Comparison of ENCODE assay signal across 9 cellular contexts in the genomic region with DNA sequence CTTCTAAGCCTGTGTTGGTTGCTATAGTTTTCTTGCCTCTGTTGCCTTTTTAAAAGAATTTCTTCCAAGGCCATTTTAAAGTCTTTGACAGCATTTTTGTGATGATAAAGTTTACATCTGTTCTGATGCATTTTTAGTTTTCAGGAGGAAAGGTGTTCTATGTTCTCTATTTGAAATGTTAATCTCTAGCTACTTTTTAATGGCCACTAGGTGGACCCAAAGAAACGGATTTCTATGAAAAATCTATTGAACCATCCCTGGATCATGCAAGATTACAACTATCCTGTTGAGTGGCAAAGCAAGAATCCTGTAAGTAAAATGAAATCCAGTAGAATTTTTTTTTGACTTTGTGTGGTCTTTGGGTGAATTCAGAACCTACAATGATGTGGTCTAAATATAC.
A peak's percentile ranks its signal among the peaks of the same experiment; 100 is the strongest.
DNase-seq lines count a peak whose midpoint lies in the region; ATAC-seq and TF ChIP-seq lines count a peak whose summit lies in the region.
"Had no signal": no experiment of that assay in that cellular context is flagged by ENCODE, and none has a peak within 500 bp of the region (broad histone marks: within the 10 kb centered on the region; RNA-seq: fewer than 3 reads in every experiment).

No MANE protein-coding gene starts in this region.

- H3K4me3 ChIP-seq in DND-41 (ENCODE audit: low read depth in 1 of 2, low read length in 2 of 2) (no peak overlapping the region), ascending aorta (no peak overlapping the region), liver (ENCODE audit: low read depth in 1 of 3, low read length in 3 of 3) (no peak overlapping the region), MG63 (no peak overlapping the region)
- H3K4me3 ChIP-seq: SJCRH30 had no signal

- H3K36me3 Mint-ChIP-seq in activated naive CD4-positive, alpha-beta T cell treated with anti-CD3 and anti-CD28 coated beads, Interleukin-2, amount 50 U/mL, for 72 hours: no peaks in the 10 kb centered on the region

- no peaks in the 10 kb centered on the region for H3K9me3 ChIP-seq in DND-41 (ENCODE audit: insufficient read depth, low read length, severe bottlenecking)
- no peaks in the 10 kb centered on the region for H3K9me3 ChIP-seq in ascending aorta
- no peaks in the 10 kb centered on the region for H3K9me3 ChIP-seq in liver (ENCODE audit: control insufficient read depth in 4 of 4, low read length in 3 of 4)
- H3K9me3 ChIP-seq in MG63: no peaks in the 10 kb centered on the region
- H3K9me3 ChIP-seq: SJCRH30 had no signal

- H3K4me2 ChIP-seq in DND-41 (ENCODE audit: insufficient read depth, low read length): no peak overlapping the region

- DNase-seq in DND-41: no peak
- DNase-seq in LHCN-M2 (ENCODE audit: low read depth): peak; percentile 33
- no peak for DNase-seq in ascending aorta (ENCODE audit: low spot score in 2 of 2)
- no peak for DNase-seq in activated naive CD4-positive, alpha-beta T cell treated with anti-CD3 and anti-CD28 coated beads, Interleukin-2, amount 50 U/mL, for 72 hours (ENCODE audit: low spot score in 2 of 2)
- DNase-seq in MG63: no peak
- DNase-seq in HPDE6-E6E7 (ENCODE audit: extremely low spot score): no peak

- TF ChIP-seq RAD21 in liver (IDR thresholded peaks at IDR 0.05): peak; percentile 74

- H3K4me1 ChIP-seq in DND-41 (ENCODE audit: insufficient read depth, low read length) (no peaks in the 10 kb centered on the region), ascending aorta (no peaks in the 10 kb centered on the region), liver (ENCODE audit: control insufficient read depth in 4 of 4, insufficient read depth in 4 of 4, low read length in 3 of 4) (no peaks in the 10 kb centered on the region)
- H3K4me1 ChIP-seq: SJCRH30 had no signal

- no peaks in the 10 kb centered on the region for H3K27me3 ChIP-seq in DND-41 (ENCODE audit: insufficient read depth, low read length, poor library complexity)
- H3K27me3 ChIP-seq in ascending aorta: no peaks in the 10 kb centered on the region
- H3K27me3 ChIP-seq in liver (ENCODE audit: control insufficient read depth in 4 of 4, insufficient read depth in 4 of 4, low read length in 3 of 4): no peaks in the 10 kb centered on the region
- H3K27me3 ChIP-seq in MG63: no peaks in the 10 kb centered on the region
- H3K27me3 ChIP-seq: SJCRH30 had no signal

- H3K9me3 Mint-ChIP-seq in activated naive CD4-positive, alpha-beta T cell treated with anti-CD3 and anti-CD28 coated beads, Interleukin-2, amount 50 U/mL, for 72 hours: no peaks in the 10 kb centered on the region

- ATAC-seq in DND-41 (ENCODE audit: insufficient read depth, low read depth): peak; percentile 35; the same call in 1 of the 3 replicates
- no peak for ATAC-seq in activated naive CD4-positive, alpha-beta T cell treated with anti-CD3 and anti-CD28 coated beads, Interleukin-2, amount 50 U/mL, for 72 hours
- ATAC-seq in GM19467 (IDR thresholded peaks at IDR 0.05; ENCODE audit: unreplicated experiment): no peak

- no peak overlapping the region for H3K27ac ChIP-seq in DND-41 (ENCODE audit: low read length)
- H3K27ac ChIP-seq in ascending aorta: no peak overlapping the region
- no peak overlapping the region for H3K27ac ChIP-seq in liver (ENCODE audit: low read depth in 1 of 2, low read length in 2 of 2)
- H3K27ac ChIP-seq: SJCRH30 had no signal

- TF ChIP-seq CTCF in DND-41 (IDR thresholded peaks at IDR 0.05; ENCODE audit: borderline replicate concordance, extremely low read depth, low read length, poor library complexity, severe bottlenecking) (peak; percentile 50), ascending aorta (IDR thresholded peaks at IDR 0.05) (peak in 2 of 3 experiments; percentile 5 to 36), liver (IDR thresholded peaks at IDR 0.05; ENCODE audit: low read depth, low read length, missing input control) (peak; percentile 41)

- WGBS in liver: 6% methylated on average over 1 of the region's 1 CpG

- peaks cover 73% of the 10 kb centered on the region for H3K36me3 ChIP-seq in DND-41 (ENCODE audit: insufficient read depth, low read length)
- H3K36me3 ChIP-seq in ascending aorta: no peaks in the 10 kb centered on the region
- no peaks in the 10 kb centered on the region for H3K36me3 ChIP-seq in liver (ENCODE audit: control insufficient read depth in 4 of 4, insufficient read depth in 3 of 4, low read depth in 1 of 4, low read length in 3 of 4)
- H3K36me3 ChIP-seq in MG63: peaks cover 87% of the 10 kb centered on the region

- H3K27ac Mint-ChIP-seq in activated naive CD4-positive, alpha-beta T cell treated with anti-CD3 and anti-CD28 coated beads, Interleukin-2, amount 50 U/mL, for 72 hours: no peak overlapping the region

- intact Hi-C loops in ascending aorta (cut with DNase I): no loop called here

- H3K9ac ChIP-seq in DND-41 (ENCODE audit: low read depth, low read length) (no peak overlapping the region), liver (ENCODE audit: low read depth in 1 of 2, low read length in 2 of 2) (no peak overlapping the region)

- no peak overlapping the region for H2AFZ ChIP-seq in DND-41 (ENCODE audit: low read depth, low read length)

- peaks cover 16% of the 10 kb centered on the region; the same call in 1 of the 2 replicates for H3K79me2 ChIP-seq in DND-41 (ENCODE audit: insufficient read depth, low read length)

- H4K20me1 ChIP-seq in DND-41 (ENCODE audit: insufficient read depth, low read length): peaks cover 2% of the 10 kb centered on the region; the same call in 1 of the 2 replicates

TF ChIP-seq in liver, 16 proteins besides CTCF, POLR2A, EP300 and RAD21:
- no peak for TF ChIP-seq HNF4A (conservative IDR thresholded peaks at IDR 0.05)
- TF ChIP-seq, protein P1, sequence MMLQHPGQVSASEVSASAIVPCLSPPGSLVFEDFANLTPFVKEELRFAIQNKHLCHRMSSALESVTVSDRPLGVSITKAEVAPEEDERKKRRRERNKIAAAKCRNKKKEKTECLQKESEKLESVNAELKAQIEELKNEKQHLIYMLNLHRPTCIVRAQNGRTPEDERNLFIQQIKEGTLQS (IDR thresholded peaks at IDR 0.05): no peak
- TF ChIP-seq, protein P2, sequence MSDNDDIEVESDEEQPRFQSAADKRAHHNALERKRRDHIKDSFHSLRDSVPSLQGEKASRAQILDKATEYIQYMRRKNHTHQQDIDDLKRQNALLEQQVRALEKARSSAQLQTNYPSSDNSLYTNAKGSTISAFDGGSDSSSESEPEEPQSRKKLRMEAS (IDR thresholded peaks at IDR 0.05): no peak
- no peak for TF ChIP-seq RXRA (IDR thresholded peaks at IDR 0.05)
- TF ChIP-seq GABPA (IDR thresholded peaks at IDR 0.05 in 1 of 2, conservative IDR thresholded peaks at IDR 0.05 in 1 of 2): no peak
- TF ChIP-seq, protein P3, sequence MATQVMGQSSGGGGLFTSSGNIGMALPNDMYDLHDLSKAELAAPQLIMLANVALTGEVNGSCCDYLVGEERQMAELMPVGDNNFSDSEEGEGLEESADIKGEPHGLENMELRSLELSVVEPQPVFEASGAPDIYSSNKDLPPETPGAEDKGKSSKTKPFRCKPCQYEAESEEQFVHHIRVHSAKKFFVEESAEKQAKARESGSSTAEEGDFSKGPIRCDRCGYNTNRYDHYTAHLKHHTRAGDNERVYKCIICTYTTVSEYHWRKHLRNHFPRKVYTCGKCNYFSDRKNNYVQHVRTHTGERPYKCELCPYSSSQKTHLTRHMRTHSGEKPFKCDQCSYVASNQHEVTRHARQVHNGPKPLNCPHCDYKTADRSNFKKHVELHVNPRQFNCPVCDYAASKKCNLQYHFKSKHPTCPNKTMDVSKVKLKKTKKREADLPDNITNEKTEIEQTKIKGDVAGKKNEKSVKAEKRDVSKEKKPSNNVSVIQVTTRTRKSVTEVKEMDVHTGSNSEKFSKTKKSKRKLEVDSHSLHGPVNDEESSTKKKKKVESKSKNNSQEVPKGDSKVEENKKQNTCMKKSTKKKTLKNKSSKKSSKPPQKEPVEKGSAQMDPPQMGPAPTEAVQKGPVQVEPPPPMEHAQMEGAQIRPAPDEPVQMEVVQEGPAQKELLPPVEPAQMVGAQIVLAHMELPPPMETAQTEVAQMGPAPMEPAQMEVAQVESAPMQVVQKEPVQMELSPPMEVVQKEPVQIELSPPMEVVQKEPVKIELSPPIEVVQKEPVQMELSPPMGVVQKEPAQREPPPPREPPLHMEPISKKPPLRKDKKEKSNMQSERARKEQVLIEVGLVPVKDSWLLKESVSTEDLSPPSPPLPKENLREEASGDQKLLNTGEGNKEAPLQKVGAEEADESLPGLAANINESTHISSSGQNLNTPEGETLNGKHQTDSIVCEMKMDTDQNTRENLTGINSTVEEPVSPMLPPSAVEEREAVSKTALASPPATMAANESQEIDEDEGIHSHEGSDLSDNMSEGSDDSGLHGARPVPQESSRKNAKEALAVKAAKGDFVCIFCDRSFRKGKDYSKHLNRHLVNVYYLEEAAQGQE (IDR thresholded peaks at IDR 0.05): no peak
- no peak for TF ChIP-seq FOXA1 (IDR thresholded peaks at IDR 0.05)
- TF ChIP-seq FOXA2 (IDR thresholded peaks at IDR 0.05): no peak
- no peak for TF ChIP-seq JUND (IDR thresholded peaks at IDR 0.05)
- no peak for TF ChIP-seq EGR1 (IDR thresholded peaks at IDR 0.05; ENCODE audit: low read depth in 2 of 2)
